ENCODE assay signal across 8 cellular contexts in genomic region chr16:57244767-57245471, GRCh38. TPM values are rescaled to one million over a fixed set of nuclear protein-coding genes. Genes with fewer than 3 reads are reported as not detected.
DNase-seq lines count a peak whose midpoint lies in the region; ATAC-seq and TF ChIP-seq lines count a peak whose summit lies in the region.

Gene ARL2BP, plus strand, starts transcription at chr16:57245259. Its CDS starts 109 bp downstream, at chr16:57245368.

- H3K4me1 Mint-ChIP-seq in dendritic cell treated with granulocyte-macrophage colony-stimulating factor and Interleukin-4, amounts not matched to agents 40 ng/mL and 50 ng/mL, for 4 days (ENCODE audit: low read depth): peaks cover 36% of the 10 kb centered on the region

- H3K4me3 ChIP-seq in left lung: peak within 1 kb of the TSS; percentile 73 to 81

- H3K36me3 ChIP-seq in left lung: peaks cover 0 to 33% of the 10 kb centered on the region in 2 donors

- DNase-seq in C1 segment of cervical spinal cord (lab: John Stamatoyannopoulos, UW) (peak; percentile 72 to 98 (median 94)), NCI-H748 (lab: John Stamatoyannopoulos, UW; ENCODE audit: unreplicated experiment) (peak; percentile 94), left lung (peak; percentile 98 to 100)
- peak; percentile 93 to 96 for DNase-seq in activated CD4-positive, alpha-beta T cell treated with anti-CD3 and anti-CD28 coated beads, Interleukin-2, amount 50 U/mL, for 24 hours (ENCODE audit: low read depth in 1 of 2, low spot score in 1 of 2)
- peak; percentile 93 to 95 for DNase-seq in stimulated activated CD4-positive, alpha-beta T cell treated with anti-CD3 and anti-CD28 coated beads, Interleukin-2, amount 100 ng/mL, for 48 hours

- ATAC-seq in GM19328 (IDR thresholded peaks at IDR 0.05; ENCODE audit: unreplicated experiment) (peak; percentile 94), HG03520 (IDR thresholded peaks at IDR 0.05; ENCODE audit: unreplicated experiment) (peak; percentile 91), left lung (peak; percentile 97)

- H3K27ac ChIP-seq in left lung: peak within 1 kb of the TSS; percentile 91 to 95

- H3K4me1 ChIP-seq in left lung: peaks cover 6 to 20% of the 10 kb centered on the region in 2 donors

- no peaks in the 10 kb centered on the region for H3K27me3 ChIP-seq in left lung

- H3K4me3 Mint-ChIP-seq in dendritic cell treated with granulocyte-macrophage colony-stimulating factor and Interleukin-4, amounts not matched to agents 40 ng/mL and 50 ng/mL, for 4 days: peak within 1 kb of the TSS; percentile 81

- H3K9me3 ChIP-seq in left lung: no peaks in the 10 kb centered on the region

- TF ChIP-seq CTCF in left lung (IDR thresholded peaks at IDR 0.05): peak in 1 of 2 donors; percentile 8

- no peaks in the 10 kb centered on the region for H3K9me3 Mint-ChIP-seq in dendritic cell treated with granulocyte-macrophage colony-stimulating factor and Interleukin-4, amounts not matched to agents 40 ng/mL and 50 ng/mL, for 4 days

- intact Hi-C loops in dendritic cell treated with granulocyte-macrophage colony-stimulating factor and Interleukin-4, amounts not matched to agents 40 ng/mL and 50 ng/mL, for 4 days (cut with micrococcal nuclease): loop anchor here (1.0 to 5.0 kb wide), 2 partner anchors 52 to 59 kb away; partner anchors contain the start of genes PSME3IP1 and RSPRY1
- intact Hi-C loops in left lung (cut with DNase I): no loop called here

- H3K27me3 Mint-ChIP-seq in dendritic cell treated with granulocyte-macrophage colony-stimulating factor and Interleukin-4, amounts not matched to agents 40 ng/mL and 50 ng/mL, for 4 days: no peaks in the 10 kb centered on the region

- H3K36me3 Mint-ChIP-seq in dendritic cell treated with granulocyte-macrophage colony-stimulating factor and Interleukin-4, amounts not matched to agents 40 ng/mL and 50 ng/mL, for 4 days (ENCODE audit: low read depth): peaks cover 25% of the 10 kb centered on the region

- peak within 1 kb of the TSS; percentile 91 for H3K27ac Mint-ChIP-seq in dendritic cell treated with granulocyte-macrophage colony-stimulating factor and Interleukin-4, amounts not matched to agents 40 ng/mL and 50 ng/mL, for 4 days

RNA-seq across cellular contexts. Expression of gene ARL2BP, which starts in this region (rescaled TPM):
- total RNA-seq in left lung: 10 to 100 TPM; 51.4 to 69.3 TPM

Comparison
In these comparisons a context has a peak if more than half of its experiments do, and no peak if none do; other contexts are left out.
1. Peak in every context shown above with its lines: DNase-seq, ATAC-seq, H3K4me3 ChIP-seq and H3K27ac ChIP-seq.